Comparison of ENCODE assay signal across 8 cellular contexts in the genomic region with DNA sequence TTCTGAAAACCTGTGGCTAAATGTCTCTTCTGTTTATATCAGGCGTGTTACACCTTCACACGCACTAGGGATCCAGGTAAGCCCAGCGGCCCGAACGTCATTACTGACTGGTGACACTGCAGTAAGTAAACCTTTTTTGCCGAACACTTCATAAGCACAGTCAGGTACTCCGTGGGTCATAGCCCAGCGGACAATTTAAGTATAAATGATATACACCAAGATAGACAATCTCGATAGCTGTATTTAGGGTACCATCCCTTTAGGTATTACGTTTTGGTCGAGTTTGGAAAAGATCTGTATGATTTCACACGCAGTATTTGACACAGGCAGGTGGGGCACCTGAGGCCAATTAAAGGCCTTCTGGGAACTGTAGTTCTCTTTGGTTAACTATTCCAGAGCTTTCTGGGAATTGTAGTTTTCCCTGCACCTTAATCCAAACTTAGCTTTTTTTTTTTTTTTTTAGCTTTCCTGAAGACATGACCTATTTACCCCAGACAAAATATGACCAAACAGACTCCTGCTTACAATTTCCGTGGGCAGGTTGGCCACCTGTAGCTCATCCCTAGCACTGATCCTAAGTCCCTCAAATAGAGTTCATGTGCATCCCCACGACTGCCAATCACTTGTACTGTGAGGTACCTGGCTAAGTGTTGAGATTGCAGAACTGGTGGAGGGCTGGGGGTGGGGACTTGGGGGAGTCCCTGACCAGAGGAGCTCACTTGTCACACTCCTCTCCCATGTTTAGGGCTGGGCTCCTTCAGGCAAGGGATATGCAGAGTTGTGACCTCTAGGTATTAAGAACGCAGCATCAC. TPM values are rescaled to one million over a fixed set of nuclear protein-coding genes. Genes with fewer than 3 reads are reported as not detected.
A peak's percentile ranks its signal among the peaks of the same experiment; 100 is the strongest.
DNase-seq lines count a peak whose midpoint lies in the region; ATAC-seq, FAIRE-seq and TF ChIP-seq lines count a peak whose summit lies in the region.

No MANE protein-coding gene starts in this region.

- ATAC-seq in HG02763 (IDR thresholded peaks at IDR 0.05; ENCODE audit: unreplicated experiment), result no peak

- TF ChIP-seq CTCF in LNCaP clone FGC (IDR thresholded peaks at IDR 0.05; ENCODE audit: control insufficient read depth, extremely low read depth, insufficient read depth), result no peak
- peak; percentile 12 for TF ChIP-seq CTCF in bronchial epithelial cell (IDR thresholded peaks at IDR 0.05; ENCODE audit: insufficient read depth, low read length, severe bottlenecking)
- TF ChIP-seq CTCF in kidney epithelial cell (IDR thresholded peaks at IDR 0.05; ENCODE audit: insufficient read depth, low read length, poor library complexity, severe bottlenecking), result peak; percentile 10

- DNase-seq in LNCaP clone FGC (ENCODE audit: low read depth) (no peak), SK-N-DZ (ENCODE audit: low spot score) (peak; percentile 60), bronchial epithelial cell (ENCODE audit: low read depth) (peak; percentile 79), kidney epithelial cell (ENCODE audit: low read depth) (no peak), AG20443 (ENCODE audit: low spot score) (no peak)
- DNase-seq in stimulated activated CD4-positive, alpha-beta T cell treated with anti-CD3 and anti-CD28 coated beads, Interleukin-4, amount 100 ng/mL, for 24 hours, result peak; percentile 36

- no peaks in the 10 kb centered on the region for H3K36me3 ChIP-seq in bronchial epithelial cell (ENCODE audit: control insufficient read depth, insufficient read depth, low read length)
- H3K36me3 ChIP-seq in kidney epithelial cell (ENCODE audit: control insufficient read depth, insufficient read depth, low read length), result no peaks in the 10 kb centered on the region

- H3K4me3 ChIP-seq in LNCaP clone FGC (ENCODE audit: low read depth, low read length) (peak overlapping the region; percentile 89), bronchial epithelial cell (ENCODE audit: low read depth, low read length) (peak overlapping the region; percentile 97), kidney epithelial cell (ENCODE audit: low read depth, low read length) (peak overlapping the region; percentile 83)

- FAIRE-seq in G401.6 (lab: Jason Lieb, UNC) (peak; percentile 91), bronchial epithelial cell (lab: Jason Lieb, UNC) (no peak)

- H3K27me3 ChIP-seq in bronchial epithelial cell (ENCODE audit: control insufficient read depth, insufficient read depth, low read length) (no peaks in the 10 kb centered on the region), kidney epithelial cell (ENCODE audit: control insufficient read depth, insufficient read depth, low read length) (no peaks in the 10 kb centered on the region)

RNA-seq across cellular contexts. Expression of gene EHMT2, which starts 0.9 kb away (rescaled TPM):
- polyA plus RNA-seq in SK-N-DZ (2014; cell fraction: cytosol; rRNA removed), result 108 and 112 TPM in 2 replicates
- polyA plus RNA-seq in SK-N-DZ (2014; cell fraction: nucleus; rRNA removed), result 131 and 134 TPM in 2 replicates
- total RNA-seq in bronchial epithelial cell (10.8 and 14.5 TPM in 2 replicates), kidney epithelial cell (55.7 and 59.3 TPM in 2 replicates)

RNA-seq across cellular contexts. Expression of gene ZBTB12, which starts 3.5 kb away (rescaled TPM):
- polyA plus RNA-seq in SK-N-DZ (2014; cell fraction: cytosol; rRNA removed), result 8.0 and 8.6 TPM in 2 replicates
- 3.9 and 5.5 TPM in 2 replicates for polyA plus RNA-seq in SK-N-DZ (2014; cell fraction: nucleus; rRNA removed)
- 0.64 and 1.3 TPM in 2 replicates for total RNA-seq in bronchial epithelial cell
- total RNA-seq in kidney epithelial cell, result 3.0 and 4.9 TPM in 2 replicates

RNA-seq across cellular contexts. Expression of gene SLC44A4, which starts 19.6 kb away (rescaled TPM):
- polyA plus RNA-seq in SK-N-DZ (2014; cell fraction: cytosol; rRNA removed), result 0.07 and 0.14 TPM in 2 replicates
- polyA plus RNA-seq in SK-N-DZ (2014; cell fraction: nucleus; rRNA removed), result not detected in 2 replicates
- total RNA-seq in bronchial epithelial cell, result 1.8 and 10.5 TPM in 2 replicates
- 17.7 and 26.1 TPM in 2 replicates for total RNA-seq in kidney epithelial cell

RNA-seq across cellular contexts. Expression of gene C2, which starts 29.1 kb away (rescaled TPM):
- polyA plus RNA-seq in SK-N-DZ (2014; cell fraction: cytosol; rRNA removed), result 2.2 TPM in 1 of 2 replicates, not detected in the other
- 0.19 TPM in 1 of 2 replicates, not detected in the other for polyA plus RNA-seq in SK-N-DZ (2014; cell fraction: nucleus; rRNA removed)
- total RNA-seq in bronchial epithelial cell, result 0.26 and 0.53 TPM in 2 replicates
- 0.07 and 0.63 TPM in 2 replicates for total RNA-seq in kidney epithelial cell

RNA-seq across cellular contexts. Expression of gene NEU1, which starts 35.8 kb away (rescaled TPM):
- 20.1 and 25.1 TPM in 2 replicates for polyA plus RNA-seq in SK-N-DZ (2014; cell fraction: cytosol; rRNA removed)
- polyA plus RNA-seq in SK-N-DZ (2014; cell fraction: nucleus; rRNA removed), result 20.6 and 22.0 TPM in 2 replicates
- total RNA-seq in bronchial epithelial cell (65.8 and 70.3 TPM in 2 replicates), kidney epithelial cell (142 and 152 TPM in 2 replicates)

Comparison
In these comparisons a context has a peak if more than half of its experiments do, and no peak if none do; other contexts are left out.
1. DNase-seq: peak in SK-N-DZ (single experiment), bronchial epithelial cell (single experiment) and stimulated activated CD4-positive, alpha-beta T cell treated with anti-CD3 and anti-CD28 coated beads, Interleukin-4, amount 100 ng/mL, for 24 hours (single experiment); none in LNCaP clone FGC (single experiment), kidney epithelial cell (single experiment) and AG20443 (single experiment).
2. Peak in every context shown above with its lines, with median percentiles within 50 percentile points of each other: H3K4me3 ChIP-seq.